Comparison of ENCODE assay signal across 16 cellular contexts in genomic region chr3:169869484-169870304, GRCh38. TPM values are rescaled to one million over a fixed set of nuclear protein-coding genes. Genes with fewer than 3 reads are reported as not detected.
A peak's percentile ranks its signal among the peaks of the same experiment; 100 is the strongest.
DNase-seq lines count a peak whose midpoint lies in the region; ATAC-seq and TF ChIP-seq lines count a peak whose summit lies in the region.
"Had no signal": no experiment of that assay in that cellular context is flagged by ENCODE, and none has a peak within 500 bp of the region (broad histone marks: within the 10 kb centered on the region; RNA-seq: fewer than 3 reads in every experiment).

TSS of gene LRRC31 (minus strand) at chr3:169869935. CDS start at chr3:169869807, 128 bp downstream.

- 64% methylated on average over 3 of the region's 3 CpGs for WGBS in hepatocyte (ENCODE audit: low lambda C conversion rate, missing lambda C conversion rate)

- H3K36me3 ChIP-seq in hepatocyte (replicated peaks; ENCODE audit: insufficient read depth, low read depth) = no peaks in the 10 kb centered on the region

- H3K79me2 ChIP-seq in hepatocyte = peaks cover 5% of the 10 kb centered on the region

- no peaks in the 10 kb centered on the region for H4K20me1 ChIP-seq in hepatocyte (ENCODE audit: insufficient read depth, poor library complexity, severe bottlenecking)

- TF ChIP-seq CTCF in hepatocyte (IDR thresholded peaks at IDR 0.05; ENCODE audit: poor library complexity) = no peak

- H3K4me1 ChIP-seq in hepatocyte (ENCODE audit: insufficient read depth) = peaks cover 7% of the 10 kb centered on the region
- H3K4me1 ChIP-seq: testis had no signal

- H3K27ac ChIP-seq in hepatocyte = peak within 1 kb of the TSS; percentile 43
- H3K27ac ChIP-seq: testis had no signal

- DNase-seq in DMS 273 (lab: John Stamatoyannopoulos, UW; ENCODE audit: unreplicated experiment) (peak; percentile 25), DMS 273 treated with DMSO at 0.1 percent for 48 hours (lab: John Stamatoyannopoulos, UW) (no peak), NCI-H2081 (lab: John Stamatoyannopoulos, UW) (peak; percentile 2 to 66), hepatocyte (ENCODE audit: low spot score) (peak; percentile 19), renal cortical epithelial cell (ENCODE audit: low read depth) (peak; percentile 98), NAMALWA (ENCODE audit: low spot score) (no peak)
- DNase-seq: 8988T; activated CD4-positive, alpha-beta T cell treated with anti-CD3 and anti-CD28 coated beads for 48 hours; KG1; mesendoderm; right cardiac atrium; testis had no signal

- H3K9me2 ChIP-seq in hepatocyte (replicated peaks; ENCODE audit: insufficient read depth) = no peaks in the 10 kb centered on the region

- no peaks in the 10 kb centered on the region for H3K27me3 ChIP-seq in hepatocyte
- H3K27me3 ChIP-seq: testis had no signal

- ATAC-seq in GM21717 (IDR thresholded peaks at IDR 0.05; ENCODE audit: unreplicated experiment) (no peak), GM19467 (IDR thresholded peaks at IDR 0.05; ENCODE audit: unreplicated experiment) (no peak)
- ATAC-seq: right cardiac atrium had no signal

- H3K9me3 ChIP-seq in hepatocyte (ENCODE audit: low read depth) = no peaks in the 10 kb centered on the region
- H3K9me3 ChIP-seq: testis had no signal

- H2AFZ ChIP-seq in hepatocyte = peak within 1 kb of the TSS; percentile 2

- peak within 1 kb of the TSS; percentile 38 for H3K4me2 ChIP-seq in hepatocyte

- no peak within 1 kb of the TSS for H3K4me3 ChIP-seq in hepatocyte
- H3K4me3 ChIP-seq: testis had no signal

RNA-seq across cellular contexts. Expression of gene LRRC31, which starts in this region (rescaled TPM):
- total RNA-seq in hepatocyte (6.1 and 6.5 TPM in 2 replicates), renal cortical epithelial cell (1.2 and 1.8 TPM in 2 replicates)
- polyA plus RNA-seq in hepatocyte = 1.1 and 1.4 TPM in 2 replicates
- total RNA-seq: bronchial epithelial cell, NCI-H460, right cardiac atrium had no signal
- polyA plus RNA-seq: right cardiac atrium had no signal

Comparison
In these comparisons a context has a peak if more than half of its experiments do, and no peak if none do; other contexts are left out.
1. DNase-seq: peak in DMS 273 (single experiment), NCI-H2081 (2 of 2), hepatocyte (single experiment) and renal cortical epithelial cell (single experiment); none in DMS 273 treated with DMSO at 0.1 percent for 48 hours (single experiment) and NAMALWA (single experiment).